Comparison of ENCODE assay signal across 7 cellular contexts in the genomic region with DNA sequence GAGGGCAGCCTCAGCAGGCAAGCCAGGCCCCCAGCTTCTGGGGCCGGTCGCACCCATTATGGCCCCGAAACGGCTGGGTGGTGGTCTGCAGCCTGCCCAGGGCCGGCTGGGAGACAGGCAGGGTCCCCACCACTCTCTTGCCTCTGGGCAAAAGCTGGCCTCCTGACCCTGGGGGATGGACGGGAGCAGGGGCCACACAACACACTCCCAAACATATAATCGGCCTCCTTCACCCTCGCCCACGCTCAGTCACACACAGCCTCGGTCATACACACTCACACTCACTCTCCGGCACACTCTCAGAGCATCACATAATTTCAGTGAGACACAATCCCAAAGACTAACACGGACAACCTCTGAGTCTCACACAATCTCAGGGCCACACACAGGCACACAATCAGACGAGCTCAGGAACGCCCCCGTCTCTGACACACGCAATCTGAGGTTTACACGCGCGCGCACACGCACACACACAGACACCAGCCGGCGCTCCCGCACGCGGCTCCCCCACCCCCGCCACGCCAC. TPM values are rescaled to one million over a fixed set of nuclear protein-coding genes. Genes with fewer than 3 reads are reported as not detected.
DNase-seq lines count a peak whose midpoint lies in the region; ATAC-seq and TF ChIP-seq lines count a peak whose summit lies in the region.

No MANE protein-coding gene starts in this region.

- no peaks in the 10 kb centered on the region for H3K36me3 ChIP-seq in GM23248 (ENCODE audit: low read depth)
- peaks cover 0 to 6% of the 10 kb centered on the region in 2 experiments for H3K36me3 ChIP-seq in SK-N-SH (replicated peaks in 1 of 2; ENCODE audit: control insufficient read depth in 1 of 2, insufficient read depth in 2 of 2, low read length in 1 of 2)
- no peaks in the 10 kb centered on the region for H3K36me3 ChIP-seq in smooth muscle cell (ENCODE audit: low read depth)

- 2% methylated on average over 20 to 25 of the region's 28 CpGs for WGBS in GM23248 (ENCODE audit: low coverage in 1 of 2, low lambda C conversion rate in 2 of 2, missing lambda C conversion rate in 2 of 2), 2 experiments
- WGBS in SK-N-SH (ENCODE audit: low lambda C conversion rate): 0% methylated on average over 21 of the region's 28 CpGs
- WGBS in smooth muscle cell (ENCODE audit: low lambda C conversion rate): 3% methylated on average over 25 of the region's 28 CpGs

- peaks cover 43% of the 10 kb centered on the region for H3K79me2 ChIP-seq in GM23248 (ENCODE audit: insufficient read depth)
- peaks cover 26% of the 10 kb centered on the region for H3K79me2 ChIP-seq in SK-N-SH (ENCODE audit: insufficient read depth)
- peaks cover 39% of the 10 kb centered on the region for H3K79me2 ChIP-seq in smooth muscle cell (ENCODE audit: low read depth)

- no peak for TF ChIP-seq RAD21 in SK-N-SH (IDR thresholded peaks at IDR 0.05; ENCODE audit: low read length)

- H3K4me3 ChIP-seq in GM23248: peak overlapping the region; percentile 99
- H3K4me3 ChIP-seq in SK-N-SH (ENCODE audit: low read depth in 2 of 2, low read length in 1 of 2): peak overlapping the region; percentile 85 to 88
- H3K4me3 ChIP-seq in smooth muscle cell: peak overlapping the region; percentile 71

- CTCF ChIA-PET in SK-N-SH (lab: Yijun Ruan, JAX): interaction anchor here (1.1 to 4.8 kb wide), 10 partner anchors 11 to 236 kb away, joined by 3 to 24 read pairs (median 4); a partner anchor contains a TSS

- POLR2A ChIA-PET in SK-N-SH (lab: Yijun Ruan, JAX): interaction anchor here (1.0 to 1.2 kb wide), 2 partner anchors 9 to 11 kb away, joined by 3 to 4 read pairs; no protein-coding TSS in a partner anchor

- DNase-seq in GM23248: peak; percentile 16
- DNase-seq in SK-N-SH: peak; percentile 60
- no peak for DNase-seq in foreskin keratinocyte
- DNase-seq in smooth muscle cell (lab: John Stamatoyannopoulos, UW; ENCODE audit: unreplicated experiment): no peak
- no peak for DNase-seq in effector CD4-positive, alpha-beta T cell
- no peak for DNase-seq in COLO829 (ENCODE audit: low spot score)
- no peak for DNase-seq in putamen (ENCODE audit: low spot score)

- H3K4me2 ChIP-seq in GM23248 (ENCODE audit: unreplicated experiment): peak overlapping the region; percentile 85
- peak overlapping the region; percentile 95 for H3K4me2 ChIP-seq in SK-N-SH
- H3K4me2 ChIP-seq in smooth muscle cell: peak overlapping the region; percentile 89

- peak overlapping the region; percentile 83 for H2AFZ ChIP-seq in GM23248
- peak overlapping the region; percentile 91 for H2AFZ ChIP-seq in SK-N-SH (ENCODE audit: low read depth)
- peak overlapping the region; percentile 89 for H2AFZ ChIP-seq in smooth muscle cell (ENCODE audit: low read depth)

- ATAC-seq in foreskin keratinocyte: peak; percentile 0

- H3F3A ChIP-seq in GM23248 (ENCODE audit: insufficient read depth) (no peaks in the 10 kb centered on the region), SK-N-SH (replicated peaks; ENCODE audit: insufficient read depth) (peaks cover 3% of the 10 kb centered on the region), smooth muscle cell (ENCODE audit: low read depth) (peaks cover 7% of the 10 kb centered on the region)

- in situ Hi-C loops in GM23248 (cut with MboI): no loop called here

- peak overlapping the region; percentile 82 for H3K27ac ChIP-seq in GM23248
- peak overlapping the region; percentile 77 to 92 for H3K27ac ChIP-seq in SK-N-SH (ENCODE audit: low read depth in 2 of 2, low read length in 1 of 2)
- no peak overlapping the region for H3K27ac ChIP-seq in foreskin keratinocyte
- peak overlapping the region; percentile 30 for H3K27ac ChIP-seq in smooth muscle cell (ENCODE audit: low read depth)

- TF ChIP-seq CTCF in SK-N-SH (IDR thresholded peaks at IDR 0.05) (no peak), foreskin keratinocyte (conservative IDR thresholded peaks at IDR 0.05) (no peak), smooth muscle cell (IDR thresholded peaks at IDR 0.05; ENCODE audit: borderline replicate concordance, insufficient read depth, poor library complexity, severe bottlenecking) (no peak)

- no peaks in the 10 kb centered on the region for H3K9me3 ChIP-seq in GM23248 (ENCODE audit: low read depth)
- no peaks in the 10 kb centered on the region for H3K9me3 ChIP-seq in SK-N-SH
- no peaks in the 10 kb centered on the region for H3K9me3 ChIP-seq in smooth muscle cell (replicated peaks; ENCODE audit: low read depth)

- H4K20me1 ChIP-seq in GM23248 (ENCODE audit: insufficient read depth) (no peaks in the 10 kb centered on the region), SK-N-SH (ENCODE audit: insufficient read depth) (no peaks in the 10 kb centered on the region), smooth muscle cell (ENCODE audit: low read depth) (no peaks in the 10 kb centered on the region)

- H3K27me3 ChIP-seq in GM23248 (replicated peaks; ENCODE audit: insufficient read depth) (no peaks in the 10 kb centered on the region), SK-N-SH (ENCODE audit: insufficient read depth) (no peaks in the 10 kb centered on the region), foreskin keratinocyte (no peaks in the 10 kb centered on the region), smooth muscle cell (ENCODE audit: low read depth) (no peaks in the 10 kb centered on the region)

- no peak for TF ChIP-seq EP300 in SK-N-SH (IDR thresholded peaks at IDR 0.05; ENCODE audit: borderline replicate concordance in 1 of 2, low read depth in 1 of 2, low read length in 1 of 2)

- H3K9me2 ChIP-seq in GM23248 (ENCODE audit: insufficient read depth): no peaks in the 10 kb centered on the region
- no peaks in the 10 kb centered on the region for H3K9me2 ChIP-seq in SK-N-SH

- H3K9ac ChIP-seq in GM23248 (peak overlapping the region; percentile 93), SK-N-SH (peak overlapping the region; percentile 92), smooth muscle cell (ENCODE audit: low read depth) (peak overlapping the region; percentile 62)

- peaks cover 19% of the 10 kb centered on the region for H3K4me1 ChIP-seq in GM23248 (ENCODE audit: insufficient read depth)
- peaks cover 4 to 21% of the 10 kb centered on the region in 2 experiments; a peak in 1 of 4 replicates for H3K4me1 ChIP-seq in SK-N-SH (ENCODE audit: control insufficient read depth in 1 of 2, insufficient read depth in 2 of 2, low read depth in 1 of 2, low read length in 1 of 2)
- peaks cover 8% of the 10 kb centered on the region for H3K4me1 ChIP-seq in foreskin keratinocyte
- peaks cover 4% of the 10 kb centered on the region for H3K4me1 ChIP-seq in smooth muscle cell (ENCODE audit: low read depth)

TF ChIP-seq in SK-N-SH, 30 proteins besides CTCF, POLR2A, EP300 and RAD21 (continues in another document):
- TF ChIP-seq MXI1 (IDR thresholded peaks at IDR 0.05; ENCODE audit: low read depth, low read length): no peak
- TF ChIP-seq TAF1 (IDR thresholded peaks at IDR 0.05; ENCODE audit: borderline replicate concordance, low read depth, low read length): no peak
- no peak for TF ChIP-seq EZH2phosphoT487 (IDR thresholded peaks at IDR 0.05; ENCODE audit: borderline replicate concordance, low read depth)
- no peak for TF ChIP-seq FOSL2 (IDR thresholded peaks at IDR 0.05; ENCODE audit: borderline replicate concordance, low read depth)
- TF ChIP-seq, protein P1, sequence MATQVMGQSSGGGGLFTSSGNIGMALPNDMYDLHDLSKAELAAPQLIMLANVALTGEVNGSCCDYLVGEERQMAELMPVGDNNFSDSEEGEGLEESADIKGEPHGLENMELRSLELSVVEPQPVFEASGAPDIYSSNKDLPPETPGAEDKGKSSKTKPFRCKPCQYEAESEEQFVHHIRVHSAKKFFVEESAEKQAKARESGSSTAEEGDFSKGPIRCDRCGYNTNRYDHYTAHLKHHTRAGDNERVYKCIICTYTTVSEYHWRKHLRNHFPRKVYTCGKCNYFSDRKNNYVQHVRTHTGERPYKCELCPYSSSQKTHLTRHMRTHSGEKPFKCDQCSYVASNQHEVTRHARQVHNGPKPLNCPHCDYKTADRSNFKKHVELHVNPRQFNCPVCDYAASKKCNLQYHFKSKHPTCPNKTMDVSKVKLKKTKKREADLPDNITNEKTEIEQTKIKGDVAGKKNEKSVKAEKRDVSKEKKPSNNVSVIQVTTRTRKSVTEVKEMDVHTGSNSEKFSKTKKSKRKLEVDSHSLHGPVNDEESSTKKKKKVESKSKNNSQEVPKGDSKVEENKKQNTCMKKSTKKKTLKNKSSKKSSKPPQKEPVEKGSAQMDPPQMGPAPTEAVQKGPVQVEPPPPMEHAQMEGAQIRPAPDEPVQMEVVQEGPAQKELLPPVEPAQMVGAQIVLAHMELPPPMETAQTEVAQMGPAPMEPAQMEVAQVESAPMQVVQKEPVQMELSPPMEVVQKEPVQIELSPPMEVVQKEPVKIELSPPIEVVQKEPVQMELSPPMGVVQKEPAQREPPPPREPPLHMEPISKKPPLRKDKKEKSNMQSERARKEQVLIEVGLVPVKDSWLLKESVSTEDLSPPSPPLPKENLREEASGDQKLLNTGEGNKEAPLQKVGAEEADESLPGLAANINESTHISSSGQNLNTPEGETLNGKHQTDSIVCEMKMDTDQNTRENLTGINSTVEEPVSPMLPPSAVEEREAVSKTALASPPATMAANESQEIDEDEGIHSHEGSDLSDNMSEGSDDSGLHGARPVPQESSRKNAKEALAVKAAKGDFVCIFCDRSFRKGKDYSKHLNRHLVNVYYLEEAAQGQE (IDR thresholded peaks at IDR 0.05; ENCODE audit: low read depth, low read length): no peak
- no peak for TF ChIP-seq RXRA (IDR thresholded peaks at IDR 0.05; ENCODE audit: borderline replicate concordance, low read depth)

RNA-seq across cellular contexts. Expression of a gene that starts 0.6 kb away (rescaled TPM):
- 53.0 and 62.0 TPM in 2 replicates for total RNA-seq in GM23248 (2014; rRNA removed; shearing (Covaris generic))
- polyA plus RNA-seq in GM23248 (2016; fragmentation: Nextera tagmentation; extraction: Ambion mirVana): 60.4 and 68.7 TPM in 2 replicates
- polyA plus RNA-seq in SK-N-SH (2012; rRNA removed): 49.8 and 52.8 TPM in 2 replicates
- polyA plus RNA-seq in SK-N-SH (2012; cell fraction: cytosol; rRNA removed): 26.8 and 41.1 TPM in 2 replicates
- 19.4 and 22.2 TPM in 2 replicates for polyA plus RNA-seq in SK-N-SH (2012; cell fraction: nucleus; rRNA removed)
- total RNA-seq in foreskin keratinocyte: 48.2 and 52.4 TPM in 2 replicates
- 52.5 and 52.7 TPM in 2 replicates for polyA plus RNA-seq in foreskin keratinocyte
- total RNA-seq in smooth muscle cell: 39.0 and 43.8 TPM in 2 replicates
- polyA plus RNA-seq in smooth muscle cell: 69.4 and 69.9 TPM in 2 replicates

Comparison
In these comparisons a context has a peak if more than half of its experiments do, and no peak if none do; other contexts are left out.
1. DNase-seq: peak in GM23248 (single experiment) and SK-N-SH (single experiment); none in foreskin keratinocyte (0 of 2), smooth muscle cell (single experiment), effector CD4-positive, alpha-beta T cell (single experiment), COLO829 (single experiment) and putamen (single experiment).
2. Peak in every context shown above with its lines, with median percentiles within 50 percentile points of each other: H2AFZ ChIP-seq, H3K4me2 ChIP-seq, H3K4me3 ChIP-seq and H3K9ac ChIP-seq.